In genomic region chr4:184731056-184731455, GRCh38 we compare ENCODE assay signal across 1 cellular context.
TF ChIP-seq lines count a peak whose summit lies in the region.

No MANE protein-coding gene starts in this region.

TF ChIP-seq in GM12878, 131 proteins besides CTCF, POLR2A, EP300 and RAD21 (continued from another document):
- no peak for TF ChIP-seq SREBF1 (IDR thresholded peaks at IDR 0.05; ENCODE audit: low read length)
- TF ChIP-seq TAF1 (IDR thresholded peaks at IDR 0.05; ENCODE audit: borderline replicate concordance, low read depth, low read length): no peak
- TF ChIP-seq IRF5 (IDR thresholded peaks at IDR 0.05; ENCODE audit: borderline replicate concordance): no peak
- no peak for TF ChIP-seq ZNF384 (IDR thresholded peaks at IDR 0.05; ENCODE audit: borderline replicate concordance, low read depth, low read length)
- TF ChIP-seq SMAD5 (IDR thresholded peaks at IDR 0.05; ENCODE audit: low read depth): no peak
- TF ChIP-seq, protein P1, sequence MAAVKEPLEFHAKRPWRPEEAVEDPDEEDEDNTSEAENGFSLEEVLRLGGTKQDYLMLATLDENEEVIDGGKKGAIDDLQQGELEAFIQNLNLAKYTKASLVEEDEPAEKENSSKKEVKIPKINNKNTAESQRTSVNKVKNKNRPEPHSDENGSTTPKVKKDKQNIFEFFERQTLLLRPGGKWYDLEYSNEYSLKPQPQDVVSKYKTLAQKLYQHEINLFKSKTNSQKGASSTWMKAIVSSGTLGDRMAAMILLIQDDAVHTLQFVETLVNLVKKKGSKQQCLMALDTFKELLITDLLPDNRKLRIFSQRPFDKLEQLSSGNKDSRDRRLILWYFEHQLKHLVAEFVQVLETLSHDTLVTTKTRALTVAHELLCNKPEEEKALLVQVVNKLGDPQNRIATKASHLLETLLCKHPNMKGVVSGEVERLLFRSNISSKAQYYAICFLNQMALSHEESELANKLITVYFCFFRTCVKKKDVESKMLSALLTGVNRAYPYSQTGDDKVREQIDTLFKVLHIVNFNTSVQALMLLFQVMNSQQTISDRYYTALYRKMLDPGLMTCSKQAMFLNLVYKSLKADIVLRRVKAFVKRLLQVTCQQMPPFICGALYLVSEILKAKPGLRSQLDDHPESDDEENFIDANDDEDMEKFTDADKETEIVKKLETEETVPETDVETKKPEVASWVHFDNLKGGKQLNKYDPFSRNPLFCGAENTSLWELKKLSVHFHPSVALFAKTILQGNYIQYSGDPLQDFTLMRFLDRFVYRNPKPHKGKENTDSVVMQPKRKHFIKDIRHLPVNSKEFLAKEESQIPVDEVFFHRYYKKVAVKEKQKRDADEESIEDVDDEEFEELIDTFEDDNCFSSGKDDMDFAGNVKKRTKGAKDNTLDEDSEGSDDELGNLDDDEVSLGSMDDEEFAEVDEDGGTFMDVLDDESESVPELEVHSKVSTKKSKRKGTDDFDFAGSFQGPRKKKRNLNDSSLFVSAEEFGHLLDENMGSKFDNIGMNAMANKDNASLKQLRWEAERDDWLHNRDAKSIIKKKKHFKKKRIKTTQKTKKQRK (IDR thresholded peaks at IDR 0.05; ENCODE audit: low read depth, low read length): no peak
- no peak for TF ChIP-seq KLF5 (IDR thresholded peaks at IDR 0.05; ENCODE audit: partially characterized antibody)
- no peak for TF ChIP-seq PAX5 (IDR thresholded peaks at IDR 0.05; ENCODE audit: borderline replicate concordance, low read depth, low read length)
- no peak for TF ChIP-seq BACH1 (IDR thresholded peaks at IDR 0.05; ENCODE audit: borderline replicate concordance)
- TF ChIP-seq NRF1 (conservative IDR thresholded peaks at IDR 0.05; ENCODE audit: low read depth, low read length): no peak
- TF ChIP-seq RB1 (IDR thresholded peaks at IDR 0.05; ENCODE audit: borderline replicate concordance): no peak
- no peak for TF ChIP-seq TBL1XR1 (IDR thresholded peaks at IDR 0.05; ENCODE audit: low read depth, low read length)
- no peak for TF ChIP-seq NBN (IDR thresholded peaks at IDR 0.05)
- TF ChIP-seq ZZZ3 (IDR thresholded peaks at IDR 0.05; ENCODE audit: control insufficient read depth, insufficient read length, low read depth): no peak
- TF ChIP-seq BCL11A (IDR thresholded peaks at IDR 0.05; ENCODE audit: low read depth, low read length): no peak
- no peak for TF ChIP-seq KAT2A (conservative IDR thresholded peaks at IDR 0.05; ENCODE audit: control insufficient read depth, low read depth, low read length)
- no peak for TF ChIP-seq MYB (IDR thresholded peaks at IDR 0.05; ENCODE audit: borderline replicate concordance, low read depth, low read length)
- no peak for TF ChIP-seq NFXL1 (IDR thresholded peaks at IDR 0.05; ENCODE audit: borderline replicate concordance)
